ENCODE assay signal across 2 cellular contexts in genomic region chr2:10333966-10334365, GRCh38.
TF ChIP-seq lines count a peak whose summit lies in the region.

No MANE protein-coding gene starts in this region.

TF ChIP-seq in GM12878, 131 proteins besides CTCF, POLR2A, EP300 and RAD21:
- no peak for TF ChIP-seq SUPT20H (IDR thresholded peaks at IDR 0.05; ENCODE audit: borderline replicate concordance, control insufficient read depth, low read depth, low read length)
- no peak for TF ChIP-seq ZBTB11 (CRISPR knock-in tag; IDR thresholded peaks at IDR 0.05)
- no peak for TF ChIP-seq E4F1 (IDR thresholded peaks at IDR 0.05; ENCODE audit: borderline replicate concordance, partially characterized antibody)
- TF ChIP-seq BMI1 (IDR thresholded peaks at IDR 0.05; ENCODE audit: borderline replicate concordance), result no peak
- no peak for TF ChIP-seq PML (IDR thresholded peaks at IDR 0.05; ENCODE audit: low read length)
- TF ChIP-seq, protein P1, sequence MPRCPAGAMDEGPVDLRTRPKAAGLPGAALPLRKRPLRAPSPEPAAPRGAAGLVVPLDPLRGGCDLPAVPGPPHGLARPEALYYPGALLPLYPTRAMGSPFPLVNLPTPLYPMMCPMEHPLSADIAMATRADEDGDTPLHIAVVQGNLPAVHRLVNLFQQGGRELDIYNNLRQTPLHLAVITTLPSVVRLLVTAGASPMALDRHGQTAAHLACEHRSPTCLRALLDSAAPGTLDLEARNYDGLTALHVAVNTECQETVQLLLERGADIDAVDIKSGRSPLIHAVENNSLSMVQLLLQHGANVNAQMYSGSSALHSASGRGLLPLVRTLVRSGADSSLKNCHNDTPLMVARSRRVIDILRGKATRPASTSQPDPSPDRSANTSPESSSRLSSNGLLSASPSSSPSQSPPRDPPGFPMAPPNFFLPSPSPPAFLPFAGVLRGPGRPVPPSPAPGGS (IDR thresholded peaks at IDR 0.05; ENCODE audit: borderline replicate concordance, insufficient read depth, low read depth, low read length, poor library complexity, severe bottlenecking), result peak; percentile 60
- TF ChIP-seq PBX3 (IDR thresholded peaks at IDR 0.05; ENCODE audit: insufficient replicate concordance, low read depth, low read length), result peak; percentile 22
- no peak for TF ChIP-seq IRF5 (IDR thresholded peaks at IDR 0.05; ENCODE audit: borderline replicate concordance)
- TF ChIP-seq NR2C2 (IDR thresholded peaks at IDR 0.05; ENCODE audit: borderline replicate concordance, control insufficient read depth, insufficient read length, low read depth), result no peak
- TF ChIP-seq ZNF622 (IDR thresholded peaks at IDR 0.05), result no peak

TF ChIP-seq in SK-N-SH treated with all-trans-retinoic acid at 6 μM for 48 hours, 23 proteins besides CTCF, POLR2A, EP300 and RAD21:
- TF ChIP-seq GLIS3 (CRISPR knock-in tag; IDR thresholded peaks at IDR 0.05), result no peak
